1 cellular context compared by ENCODE assay signal in the genomic region with DNA sequence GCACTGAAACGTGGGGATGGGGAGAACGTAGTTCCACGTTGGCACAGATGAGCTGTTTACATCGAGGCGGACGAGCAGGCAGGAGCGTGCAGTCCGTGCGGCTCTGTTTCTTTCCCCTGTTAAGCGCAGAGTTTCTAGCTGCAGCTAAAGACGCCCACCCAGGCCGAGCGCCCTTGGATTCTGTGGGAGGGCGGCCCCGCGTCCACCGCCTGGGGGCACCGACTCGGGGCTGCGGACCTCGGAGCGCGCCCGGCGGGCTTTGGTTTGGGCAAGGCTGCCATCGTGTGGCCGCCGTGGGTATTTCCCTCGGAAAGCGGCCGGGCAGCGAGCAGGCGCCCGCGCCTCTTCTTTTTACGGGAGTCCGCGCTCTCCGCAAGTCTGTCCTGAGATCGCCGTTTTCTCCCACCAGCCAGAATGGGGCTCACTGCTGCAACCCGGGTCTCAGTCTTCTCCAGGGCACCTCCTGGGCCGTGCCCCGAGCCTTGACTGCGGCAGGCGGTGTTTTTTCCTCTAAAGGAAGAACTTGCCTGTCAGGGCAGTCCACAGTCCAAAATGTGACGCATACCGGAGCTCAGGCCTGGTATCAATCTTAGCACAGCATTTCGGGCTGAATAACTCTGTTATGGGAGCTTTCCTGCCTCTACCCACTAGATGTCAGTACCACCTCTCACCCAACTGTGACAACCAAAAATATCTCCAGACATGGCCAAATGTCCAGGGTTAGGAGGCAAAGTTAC.
A peak's percentile ranks its signal among the peaks of the same experiment; 100 is the strongest.
TF ChIP-seq lines count a peak whose summit lies in the region.

No MANE protein-coding gene starts in this region.

TF ChIP-seq in HepG2, 621 proteins besides CTCF, POLR2A, EP300 and RAD21 (continued from another document and continues in another):
- TF ChIP-seq, protein P1, sequence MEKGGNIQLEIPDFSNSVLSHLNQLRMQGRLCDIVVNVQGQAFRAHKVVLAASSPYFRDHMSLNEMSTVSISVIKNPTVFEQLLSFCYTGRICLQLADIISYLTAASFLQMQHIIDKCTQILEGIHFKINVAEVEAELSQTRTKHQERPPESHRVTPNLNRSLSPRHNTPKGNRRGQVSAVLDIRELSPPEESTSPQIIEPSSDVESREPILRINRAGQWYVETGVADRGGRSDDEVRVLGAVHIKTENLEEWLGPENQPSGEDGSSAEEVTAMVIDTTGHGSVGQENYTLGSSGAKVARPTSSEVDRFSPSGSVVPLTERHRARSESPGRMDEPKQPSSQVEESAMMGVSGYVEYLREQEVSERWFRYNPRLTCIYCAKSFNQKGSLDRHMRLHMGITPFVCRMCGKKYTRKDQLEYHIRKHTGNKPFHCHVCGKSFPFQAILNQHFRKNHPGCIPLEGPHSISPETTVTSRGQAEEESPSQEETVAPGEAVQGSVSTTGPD (CRISPR knock-in tag; IDR thresholded peaks at IDR 0.05), result no peak
- TF ChIP-seq RBAK (CRISPR knock-in tag; IDR thresholded peaks at IDR 0.05) (no peak), FOSL1 (CRISPR knock-in tag; IDR thresholded peaks at IDR 0.05; ENCODE audit: borderline replicate concordance) (no peak), SUZ12 (IDR thresholded peaks at IDR 0.05; ENCODE audit: low read depth, low read length) (no peak), POLR2AphosphoS5 (IDR thresholded peaks at IDR 0.05; ENCODE audit: low read depth, low read length) (no peak), ZNF496 (CRISPR knock-in tag; IDR thresholded peaks at IDR 0.05; ENCODE audit: insufficient replicate concordance) (no peak), ARNTL (CRISPR knock-in tag; IDR thresholded peaks at IDR 0.05) (no peak), ZBTB3 (CRISPR knock-in tag; IDR thresholded peaks at IDR 0.05; ENCODE audit: borderline replicate concordance, low read depth) (no peak), ZNF3 (CRISPR knock-in tag; IDR thresholded peaks at IDR 0.05) (no peak), ZNF773 (CRISPR knock-in tag; IDR thresholded peaks at IDR 0.05; ENCODE audit: borderline replicate concordance) (no peak), KLF9 (CRISPR knock-in tag; IDR thresholded peaks at IDR 0.05; ENCODE audit: low read depth) (no peak), ZNF10 (CRISPR knock-in tag; IDR thresholded peaks at IDR 0.05; ENCODE audit: borderline replicate concordance, low read depth) (no peak), ZNF350 (CRISPR knock-in tag; IDR thresholded peaks at IDR 0.05; ENCODE audit: borderline replicate concordance, low read depth) (no peak), ZSCAN30 (CRISPR knock-in tag; IDR thresholded peaks at IDR 0.05) (no peak), FOXA1 (IDR thresholded peaks at IDR 0.05) (no peak), FOXA1 (CRISPR knock-in tag; IDR thresholded peaks at IDR 0.05) (no peak), ZNF253 (CRISPR knock-in tag; IDR thresholded peaks at IDR 0.05; ENCODE audit: borderline replicate concordance) (no peak), ETV6 (CRISPR knock-in tag; conservative IDR thresholded peaks at IDR 0.05) (no peak), ZMAT3 (CRISPR knock-in tag; conservative IDR thresholded peaks at IDR 0.05) (peak; percentile 70), YEATS4 (CRISPR knock-in tag; IDR thresholded peaks at IDR 0.05; ENCODE audit: borderline replicate concordance) (no peak), CENPX (CRISPR knock-in tag; IDR thresholded peaks at IDR 0.05) (no peak), RBM22 (optimal IDR thresholded peaks at IDR 0.05; ENCODE audit: low read length) (no peak), REL (CRISPR knock-in tag; conservative IDR thresholded peaks at IDR 0.05) (no peak), ZZZ3 (CRISPR knock-in tag; IDR thresholded peaks at IDR 0.05; ENCODE audit: borderline replicate concordance) (no peak), ZNF747 (CRISPR knock-in tag; IDR thresholded peaks at IDR 0.05; ENCODE audit: borderline replicate concordance) (no peak), MTA1 (CRISPR knock-in tag; IDR thresholded peaks at IDR 0.05; ENCODE audit: borderline replicate concordance) (no peak), NFE2L1 (CRISPR knock-in tag; IDR thresholded peaks at IDR 0.05; ENCODE audit: borderline replicate concordance) (no peak), CBX1 (IDR thresholded peaks at IDR 0.05; ENCODE audit: low read depth) (no peak), SP5 (CRISPR knock-in tag; IDR thresholded peaks at IDR 0.05; ENCODE audit: borderline replicate concordance, low read depth) (no peak), ZNF335 (CRISPR knock-in tag; IDR thresholded peaks at IDR 0.05) (no peak), ZNF367 (CRISPR knock-in tag; IDR thresholded peaks at IDR 0.05; ENCODE audit: borderline replicate concordance) (no peak), ELF3 (CRISPR knock-in tag; IDR thresholded peaks at IDR 0.05) (0 out of 2 replicates have a peak, but pooled peaks have one; percentile 20), SMARCC2 (IDR thresholded peaks at IDR 0.05) (no peak), HOXA7 (CRISPR knock-in tag; IDR thresholded peaks at IDR 0.05) (no peak), RARG (CRISPR knock-in tag; IDR thresholded peaks at IDR 0.05; ENCODE audit: low read depth) (no peak)
- TF ChIP-seq, protein P2, sequence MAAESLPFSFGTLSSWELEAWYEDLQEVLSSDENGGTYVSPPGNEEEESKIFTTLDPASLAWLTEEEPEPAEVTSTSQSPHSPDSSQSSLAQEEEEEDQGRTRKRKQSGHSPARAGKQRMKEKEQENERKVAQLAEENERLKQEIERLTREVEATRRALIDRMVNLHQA (CRISPR knock-in tag; IDR thresholded peaks at IDR 0.05), result no peak
- TF ChIP-seq, protein P3, sequence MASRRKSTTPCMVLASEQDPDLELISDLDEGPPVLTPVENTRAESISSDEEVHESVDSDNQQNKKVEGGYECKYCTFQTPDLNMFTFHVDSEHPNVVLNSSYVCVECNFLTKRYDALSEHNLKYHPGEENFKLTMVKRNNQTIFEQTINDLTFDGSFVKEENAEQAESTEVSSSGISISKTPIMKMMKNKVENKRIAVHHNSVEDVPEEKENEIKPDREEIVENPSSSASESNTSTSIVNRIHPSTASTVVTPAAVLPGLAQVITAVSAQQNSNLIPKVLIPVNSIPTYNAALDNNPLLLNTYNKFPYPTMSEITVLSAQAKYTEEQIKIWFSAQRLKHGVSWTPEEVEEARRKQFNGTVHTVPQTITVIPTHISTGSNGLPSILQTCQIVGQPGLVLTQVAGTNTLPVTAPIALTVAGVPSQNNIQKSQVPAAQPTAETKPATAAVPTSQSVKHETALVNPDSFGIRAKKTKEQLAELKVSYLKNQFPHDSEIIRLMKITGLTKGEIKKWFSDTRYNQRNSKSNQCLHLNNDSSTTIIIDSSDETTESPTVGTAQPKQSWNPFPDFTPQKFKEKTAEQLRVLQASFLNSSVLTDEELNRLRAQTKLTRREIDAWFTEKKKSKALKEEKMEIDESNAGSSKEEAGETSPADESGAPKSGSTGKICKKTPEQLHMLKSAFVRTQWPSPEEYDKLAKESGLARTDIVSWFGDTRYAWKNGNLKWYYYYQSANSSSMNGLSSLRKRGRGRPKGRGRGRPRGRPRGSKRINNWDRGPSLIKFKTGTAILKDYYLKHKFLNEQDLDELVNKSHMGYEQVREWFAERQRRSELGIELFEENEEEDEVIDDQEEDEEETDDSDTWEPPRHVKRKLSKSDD (CRISPR knock-in tag; IDR thresholded peaks at IDR 0.05; ENCODE audit: low read depth), result no peak
- TF ChIP-seq, protein P4, sequence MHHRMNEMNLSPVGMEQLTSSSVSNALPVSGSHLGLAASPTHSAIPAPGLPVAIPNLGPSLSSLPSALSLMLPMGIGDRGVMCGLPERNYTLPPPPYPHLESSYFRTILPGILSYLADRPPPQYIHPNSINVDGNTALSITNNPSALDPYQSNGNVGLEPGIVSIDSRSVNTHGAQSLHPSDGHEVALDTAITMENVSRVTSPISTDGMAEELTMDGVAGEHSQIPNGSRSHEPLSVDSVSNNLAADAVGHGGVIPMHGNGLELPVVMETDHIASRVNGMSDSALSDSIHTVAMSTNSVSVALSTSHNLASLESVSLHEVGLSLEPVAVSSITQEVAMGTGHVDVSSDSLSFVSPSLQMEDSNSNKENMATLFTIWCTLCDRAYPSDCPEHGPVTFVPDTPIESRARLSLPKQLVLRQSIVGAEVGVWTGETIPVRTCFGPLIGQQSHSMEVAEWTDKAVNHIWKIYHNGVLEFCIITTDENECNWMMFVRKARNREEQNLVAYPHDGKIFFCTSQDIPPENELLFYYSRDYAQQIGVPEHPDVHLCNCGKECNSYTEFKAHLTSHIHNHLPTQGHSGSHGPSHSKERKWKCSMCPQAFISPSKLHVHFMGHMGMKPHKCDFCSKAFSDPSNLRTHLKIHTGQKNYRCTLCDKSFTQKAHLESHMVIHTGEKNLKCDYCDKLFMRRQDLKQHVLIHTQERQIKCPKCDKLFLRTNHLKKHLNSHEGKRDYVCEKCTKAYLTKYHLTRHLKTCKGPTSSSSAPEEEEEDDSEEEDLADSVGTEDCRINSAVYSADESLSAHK (CRISPR knock-in tag; IDR thresholded peaks at IDR 0.05; ENCODE audit: borderline replicate concordance), result no peak
- TF ChIP-seq, protein P5, sequence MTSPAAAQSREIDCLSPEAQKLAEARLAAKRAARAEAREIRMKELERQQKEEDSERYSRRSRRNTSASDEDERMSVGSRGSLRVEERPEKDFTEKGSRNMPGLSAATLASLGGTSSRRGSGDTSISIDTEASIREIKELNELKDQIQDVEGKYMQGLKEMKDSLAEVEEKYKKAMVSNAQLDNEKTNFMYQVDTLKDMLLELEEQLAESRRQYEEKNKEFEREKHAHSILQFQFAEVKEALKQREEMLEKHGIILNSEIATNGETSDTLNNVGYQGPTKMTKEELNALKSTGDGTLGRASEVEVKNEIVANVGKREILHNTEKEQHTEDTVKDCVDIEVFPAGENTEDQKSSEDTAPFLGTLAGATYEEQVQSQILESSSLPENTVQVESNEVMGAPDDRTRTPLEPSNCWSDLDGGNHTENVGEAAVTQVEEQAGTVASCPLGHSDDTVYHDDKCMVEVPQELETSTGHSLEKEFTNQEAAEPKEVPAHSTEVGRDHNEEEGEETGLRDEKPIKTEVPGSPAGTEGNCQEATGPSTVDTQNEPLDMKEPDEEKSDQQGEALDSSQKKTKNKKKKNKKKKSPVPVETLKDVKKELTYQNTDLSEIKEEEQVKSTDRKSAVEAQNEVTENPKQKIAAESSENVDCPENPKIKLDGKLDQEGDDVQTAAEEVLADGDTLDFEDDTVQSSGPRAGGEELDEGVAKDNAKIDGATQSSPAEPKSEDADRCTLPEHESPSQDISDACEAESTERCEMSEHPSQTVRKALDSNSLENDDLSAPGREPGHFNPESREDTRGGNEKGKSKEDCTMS (CRISPR knock-in tag; conservative IDR thresholded peaks at IDR 0.05), result no peak
- TF ChIP-seq, protein P6, sequence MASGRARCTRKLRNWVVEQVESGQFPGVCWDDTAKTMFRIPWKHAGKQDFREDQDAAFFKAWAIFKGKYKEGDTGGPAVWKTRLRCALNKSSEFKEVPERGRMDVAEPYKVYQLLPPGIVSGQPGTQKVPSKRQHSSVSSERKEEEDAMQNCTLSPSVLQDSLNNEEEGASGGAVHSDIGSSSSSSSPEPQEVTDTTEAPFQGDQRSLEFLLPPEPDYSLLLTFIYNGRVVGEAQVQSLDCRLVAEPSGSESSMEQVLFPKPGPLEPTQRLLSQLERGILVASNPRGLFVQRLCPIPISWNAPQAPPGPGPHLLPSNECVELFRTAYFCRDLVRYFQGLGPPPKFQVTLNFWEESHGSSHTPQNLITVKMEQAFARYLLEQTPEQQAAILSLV (CRISPR knock-in tag; IDR thresholded peaks at IDR 0.05; ENCODE audit: borderline replicate concordance), result no peak
- TF ChIP-seq, protein P7, sequence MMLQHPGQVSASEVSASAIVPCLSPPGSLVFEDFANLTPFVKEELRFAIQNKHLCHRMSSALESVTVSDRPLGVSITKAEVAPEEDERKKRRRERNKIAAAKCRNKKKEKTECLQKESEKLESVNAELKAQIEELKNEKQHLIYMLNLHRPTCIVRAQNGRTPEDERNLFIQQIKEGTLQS (CRISPR knock-in tag; IDR thresholded peaks at IDR 0.05), result 0 out of 2 replicates have a peak, but pooled peaks have one; percentile 17
- TF ChIP-seq, protein P8, sequence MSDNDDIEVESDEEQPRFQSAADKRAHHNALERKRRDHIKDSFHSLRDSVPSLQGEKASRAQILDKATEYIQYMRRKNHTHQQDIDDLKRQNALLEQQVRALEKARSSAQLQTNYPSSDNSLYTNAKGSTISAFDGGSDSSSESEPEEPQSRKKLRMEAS (IDR thresholded peaks at IDR 0.05), result 0 out of 2 replicates have a peak, but pooled peaks have one; percentile 21
- TF ChIP-seq, protein P9, sequence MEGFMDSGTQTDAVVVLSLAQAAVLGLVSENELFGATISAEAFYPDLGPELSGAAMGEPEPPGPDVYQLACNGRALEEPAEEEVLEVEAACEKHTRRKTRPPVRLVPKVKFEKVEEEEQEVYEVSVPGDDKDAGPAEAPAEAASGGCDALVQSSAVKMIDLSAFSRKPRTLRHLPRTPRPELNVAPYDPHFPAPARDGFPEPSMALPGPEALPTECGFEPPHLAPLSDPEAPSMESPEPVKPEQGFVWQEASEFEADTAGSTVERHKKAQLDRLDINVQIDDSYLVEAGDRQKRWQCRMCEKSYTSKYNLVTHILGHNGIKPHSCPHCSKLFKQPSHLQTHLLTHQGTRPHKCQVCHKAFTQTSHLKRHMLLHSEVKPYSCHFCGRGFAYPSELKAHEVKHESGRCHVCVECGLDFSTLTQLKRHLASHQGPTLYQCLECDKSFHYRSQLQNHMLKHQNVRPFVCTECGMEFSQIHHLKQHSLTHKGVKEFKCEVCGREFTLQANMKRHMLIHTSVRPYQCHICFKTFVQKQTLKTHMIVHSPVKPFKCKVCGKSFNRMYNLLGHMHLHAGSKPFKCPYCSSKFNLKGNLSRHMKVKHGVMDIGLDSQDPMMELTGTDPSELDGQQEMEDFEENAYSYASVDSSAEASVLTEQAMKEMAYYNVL (CRISPR knock-in tag; IDR thresholded peaks at IDR 0.05; ENCODE audit: borderline replicate concordance), result no peak
- TF ChIP-seq, protein P10, sequence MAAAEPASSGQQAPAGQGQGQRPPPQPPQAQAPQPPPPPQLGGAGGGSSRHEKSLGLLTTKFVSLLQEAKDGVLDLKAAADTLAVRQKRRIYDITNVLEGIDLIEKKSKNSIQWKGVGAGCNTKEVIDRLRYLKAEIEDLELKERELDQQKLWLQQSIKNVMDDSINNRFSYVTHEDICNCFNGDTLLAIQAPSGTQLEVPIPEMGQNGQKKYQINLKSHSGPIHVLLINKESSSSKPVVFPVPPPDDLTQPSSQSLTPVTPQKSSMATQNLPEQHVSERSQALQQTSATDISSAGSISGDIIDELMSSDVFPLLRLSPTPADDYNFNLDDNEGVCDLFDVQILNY (CRISPR knock-in tag; conservative IDR thresholded peaks at IDR 0.05), result no peak
- TF ChIP-seq, protein P11, sequence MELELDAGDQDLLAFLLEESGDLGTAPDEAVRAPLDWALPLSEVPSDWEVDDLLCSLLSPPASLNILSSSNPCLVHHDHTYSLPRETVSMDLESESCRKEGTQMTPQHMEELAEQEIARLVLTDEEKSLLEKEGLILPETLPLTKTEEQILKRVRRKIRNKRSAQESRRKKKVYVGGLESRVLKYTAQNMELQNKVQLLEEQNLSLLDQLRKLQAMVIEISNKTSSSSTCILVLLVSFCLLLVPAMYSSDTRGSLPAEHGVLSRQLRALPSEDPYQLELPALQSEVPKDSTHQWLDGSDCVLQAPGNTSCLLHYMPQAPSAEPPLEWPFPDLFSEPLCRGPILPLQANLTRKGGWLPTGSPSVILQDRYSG (CRISPR knock-in tag; IDR thresholded peaks at IDR 0.05), result no peak
- TF ChIP-seq, protein P12, sequence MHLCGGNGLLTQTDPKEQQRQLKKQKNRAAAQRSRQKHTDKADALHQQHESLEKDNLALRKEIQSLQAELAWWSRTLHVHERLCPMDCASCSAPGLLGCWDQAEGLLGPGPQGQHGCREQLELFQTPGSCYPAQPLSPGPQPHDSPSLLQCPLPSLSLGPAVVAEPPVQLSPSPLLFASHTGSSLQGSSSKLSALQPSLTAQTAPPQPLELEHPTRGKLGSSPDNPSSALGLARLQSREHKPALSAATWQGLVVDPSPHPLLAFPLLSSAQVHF (CRISPR knock-in tag; IDR thresholded peaks at IDR 0.05), result no peak
